In genomic region chr1:247456914-247457638, GRCh38 we compare ENCODE assay signal across 18 cellular contexts. TPM values are rescaled to one million over a fixed set of nuclear protein-coding genes. Genes with fewer than 3 reads are reported as not detected.
A peak's percentile ranks its signal among the peaks of the same experiment; 100 is the strongest.
DNase-seq lines count a peak whose midpoint lies in the region; ATAC-seq and TF ChIP-seq lines count a peak whose summit lies in the region.
"Had no signal": no experiment of that assay in that cellular context is flagged by ENCODE, and none has a peak within 500 bp of the region (broad histone marks: within the 10 kb centered on the region; RNA-seq: fewer than 3 reads in every experiment).

No MANE protein-coding gene starts in this region.

- H3K36me3 Mint-ChIP-seq in CD14-positive monocyte, result peaks cover 1 to 5% of the 10 kb centered on the region in 2 donors
- H3K36me3 Mint-ChIP-seq in activated naive CD8-positive, alpha-beta T cell treated with anti-CD3 and anti-CD28 coated beads, Interleukin-2, amount 10 ng/mL, durations not matched to agents 7 days and 5 days, result no peaks in the 10 kb centered on the region
- no peaks in the 10 kb centered on the region for H3K36me3 Mint-ChIP-seq in natural killer cell treated with Interleukin-12 subunit alpha and Interleukin-12 subunit beta and Interleukin-15 and Interleukin-18, amount 100 ng/mL, for 72 hours
- H3K36me3 Mint-ChIP-seq: brain had no signal

- H3K27me3 Mint-ChIP-seq in CD14-positive monocyte (ENCODE audit: low read depth in 3 of 3), result peaks cover 0 to 5% (median 1%) of the 10 kb centered on the region in 3 donors
- H3K27me3 Mint-ChIP-seq in activated naive CD8-positive, alpha-beta T cell treated with anti-CD3 and anti-CD28 coated beads, Interleukin-2, amount 10 ng/mL, durations not matched to agents 7 days and 5 days, result peaks cover 4% of the 10 kb centered on the region
- peaks cover 31 to 46% of the 10 kb centered on the region in 2 donors for H3K27me3 Mint-ChIP-seq in natural killer cell treated with Interleukin-12 subunit alpha and Interleukin-12 subunit beta and Interleukin-15 and Interleukin-18, amount 100 ng/mL, for 72 hours

- intact Hi-C loops in CD14-positive monocyte (cut with micrococcal nuclease), result no loop called here

- H3K79me2 ChIP-seq in osteoblast (ENCODE audit: insufficient read depth, low read length), result no peaks in the 10 kb centered on the region

- no peak overlapping the region for H3K4me2 ChIP-seq in osteoblast (ENCODE audit: insufficient read depth, low read length)
- H3K4me2 ChIP-seq: smooth muscle cell had no signal

- H3K4me3 Mint-ChIP-seq in CD14-positive monocyte, result peak overlapping the region; percentile 16 to 71
- H3K4me3 Mint-ChIP-seq in activated naive CD8-positive, alpha-beta T cell treated with anti-CD3 and anti-CD28 coated beads, Interleukin-2, amount 10 ng/mL, durations not matched to agents 7 days and 5 days, result peak overlapping the region; percentile 49
- peak overlapping the region; percentile 32 for H3K4me3 Mint-ChIP-seq in natural killer cell treated with Interleukin-12 subunit alpha and Interleukin-12 subunit beta and Interleukin-15 and Interleukin-18, amount 100 ng/mL, for 72 hours
- H3K4me3 Mint-ChIP-seq: brain had no signal

- H3K36me3 ChIP-seq in suprapubic skin, result no peaks in the 10 kb centered on the region
- H3K36me3 ChIP-seq in osteoblast (ENCODE audit: insufficient read depth, low read length), result no peaks in the 10 kb centered on the region
- H3K36me3 ChIP-seq: BE2C, MG63 had no signal

- peaks cover 48% of the 10 kb centered on the region for H3K4me1 Mint-ChIP-seq in CD14-positive monocyte
- peaks cover 14% of the 10 kb centered on the region for H3K4me1 Mint-ChIP-seq in activated naive CD8-positive, alpha-beta T cell treated with anti-CD3 and anti-CD28 coated beads, Interleukin-2, amount 10 ng/mL, durations not matched to agents 7 days and 5 days
- peaks cover 6 to 10% of the 10 kb centered on the region in 2 donors for H3K4me1 Mint-ChIP-seq in natural killer cell treated with Interleukin-12 subunit alpha and Interleukin-12 subunit beta and Interleukin-15 and Interleukin-18, amount 100 ng/mL, for 72 hours (ENCODE audit: low read depth in 2 of 2)

- TF ChIP-seq CTCF in CD14-positive monocyte (IDR thresholded peaks at IDR 0.05) (no peak), suprapubic skin (IDR thresholded peaks at IDR 0.05) (no peak), osteoblast (IDR thresholded peaks at IDR 0.05; ENCODE audit: extremely low read depth, low read depth, low read length) (no peak)

- ATAC-seq in activated naive CD8-positive, alpha-beta T cell treated with anti-CD3 and anti-CD28 coated beads, Interleukin-2, amount 10 ng/mL, durations not matched to agents 7 days and 5 days (ENCODE audit: low read depth), result peak; percentile 87
- ATAC-seq in natural killer cell treated with Interleukin-12 subunit alpha and Interleukin-12 subunit beta and Interleukin-15 and Interleukin-18, amount 100 ng/mL, for 72 hours, result peak; percentile 73 to 79
- ATAC-seq in GM18873 (IDR thresholded peaks at IDR 0.05; ENCODE audit: low FRiP score, unreplicated experiment), result no peak

- POLR2A ChIA-PET in activated naive CD8-positive, alpha-beta T cell treated with anti-CD3 and anti-CD28 coated beads, Interleukin-2, amount 10 ng/mL, durations not matched to agents 7 days and 5 days (lab: Charles Lee), result no interaction called here

- H4K20me1 ChIP-seq in osteoblast (ENCODE audit: insufficient read depth, low read length), result no peaks in the 10 kb centered on the region

- H3K9me3 Mint-ChIP-seq in CD14-positive monocyte, result peaks cover 0 to 3% (median 0%) of the 10 kb centered on the region in 7 donors
- H3K9me3 Mint-ChIP-seq in activated naive CD8-positive, alpha-beta T cell treated with anti-CD3 and anti-CD28 coated beads, Interleukin-2, amount 10 ng/mL, durations not matched to agents 7 days and 5 days, result no peaks in the 10 kb centered on the region
- H3K9me3 Mint-ChIP-seq in natural killer cell treated with Interleukin-12 subunit alpha and Interleukin-12 subunit beta and Interleukin-15 and Interleukin-18, amount 100 ng/mL, for 72 hours, result no peaks in the 10 kb centered on the region
- H3K9me3 Mint-ChIP-seq: activated T-helper 2 cell treated with anti-CD3 and anti-CD28 coated beads, Interferon-gamma antibody, Interleukin-2, Interleukin-4, amounts not matched to agents 10 μg/mL and 5 μg/mL and 100 μg/mL, durations not matched to agents 14 hours and 24 hours and 36 hours had no signal

- H2AFZ ChIP-seq in osteoblast (ENCODE audit: low read length), result no peak overlapping the region

- peak overlapping the region; percentile 79 to 93 (median 88) for H3K27ac Mint-ChIP-seq in CD14-positive monocyte
- H3K27ac Mint-ChIP-seq in activated naive CD8-positive, alpha-beta T cell treated with anti-CD3 and anti-CD28 coated beads, Interleukin-2, amount 10 ng/mL, durations not matched to agents 7 days and 5 days, result peak overlapping the region; percentile 39
- no peak overlapping the region for H3K27ac Mint-ChIP-seq in natural killer cell treated with Interleukin-12 subunit alpha and Interleukin-12 subunit beta and Interleukin-15 and Interleukin-18, amount 100 ng/mL, for 72 hours
- H3K27ac Mint-ChIP-seq: activated T-helper 2 cell treated with anti-CD3 and anti-CD28 coated beads, Interferon-gamma antibody, Interleukin-2, Interleukin-4, amounts not matched to agents 10 μg/mL and 5 μg/mL and 100 μg/mL, durations not matched to agents 14 hours and 24 hours and 36 hours had no signal

- no peak overlapping the region for H3K27ac ChIP-seq in suprapubic skin
- H3K27ac ChIP-seq in osteoblast (ENCODE audit: low read depth, low read length), result no peak overlapping the region
- H3K27ac ChIP-seq: VCaP had no signal

- TF ChIP-seq POLR2A in suprapubic skin (IDR thresholded peaks at IDR 0.05), result no peak

- H3K27me3 ChIP-seq in suprapubic skin, result peaks cover 11% of the 10 kb centered on the region
- H3K27me3 ChIP-seq in osteoblast (ENCODE audit: insufficient read depth, low read length), result no peaks in the 10 kb centered on the region
- H3K27me3 ChIP-seq: BE2C, MG63 had no signal

- H3K9me3 ChIP-seq in suprapubic skin, result no peaks in the 10 kb centered on the region
- no peaks in the 10 kb centered on the region for H3K9me3 ChIP-seq in osteoblast (ENCODE audit: low read depth, low read length)
- H3K9me3 ChIP-seq: BE2C, MG63 had no signal

- H3K4me1 ChIP-seq in suprapubic skin (peaks cover 4% of the 10 kb centered on the region), osteoblast (ENCODE audit: insufficient read depth, low read length) (no peaks in the 10 kb centered on the region)
- H3K4me1 ChIP-seq: BE2C had no signal

- DNase-seq in CD14-positive monocyte (ENCODE audit: low spot score) (peak; percentile 78), ELR (ENCODE audit: low read depth) (peak; percentile 21), suprapubic skin (ENCODE audit: low spot score in 2 of 2) (no peak), osteoblast (ENCODE audit: insufficient read length, low spot score, missing footprints) (no peak), NCI-H1105 (lab: John Stamatoyannopoulos, UW) (no peak)
- peak; percentile 30 for DNase-seq in activated naive CD8-positive, alpha-beta T cell treated with anti-CD3 and anti-CD28 coated beads, Interleukin-2, amount 10 ng/mL, durations not matched to agents 7 days and 5 days
- no peak for DNase-seq in natural killer cell treated with Interleukin-12 subunit alpha and Interleukin-12 subunit beta and Interleukin-15 and Interleukin-18, amount 100 ng/mL, for 72 hours (ENCODE audit: low spot score)
- DNase-seq: BE2C, EL, MG63, SHP77 treated with DMSO at 0.1 percent for 48 hours had no signal

- no peak for TF ChIP-seq EP300 in suprapubic skin (IDR thresholded peaks at IDR 0.05)

- WGBS in suprapubic skin, result 62% methylated on average over 16 of the region's 16 CpGs

- H3K4me3 ChIP-seq in suprapubic skin, result no peak overlapping the region
- no peak overlapping the region for H3K4me3 ChIP-seq in osteoblast (ENCODE audit: insufficient read depth, low read length)
- H3K4me3 ChIP-seq: lung, MG63, smooth muscle cell had no signal

RNA-seq across cellular contexts. Expression of gene OR2B11, which starts 0.8 kb away (rescaled TPM):
- polyA plus RNA-seq in CD14-positive monocyte, result under 1 TPM; 0.09 to 0.21 TPM
- total RNA-seq in activated naive CD8-positive, alpha-beta T cell treated with anti-CD3 and anti-CD28 coated beads, Interleukin-2, amount 10 ng/mL, durations not matched to agents 7 days and 5 days, result not detected
- total RNA-seq in natural killer cell treated with Interleukin-12 subunit alpha and Interleukin-12 subunit beta and Interleukin-15 and Interleukin-18, amount 100 ng/mL, for 72 hours, result not detected
- total RNA-seq in suprapubic skin, result not detected
- not detected in 2 replicates for total RNA-seq in osteoblast
- total RNA-seq: activated T-helper 2 cell treated with anti-CD3 and anti-CD28 coated beads, Interferon-gamma antibody, Interleukin-2, Interleukin-4, amounts not matched to agents 10 μg/mL and 5 μg/mL and 100 μg/mL, durations not matched to agents 14 hours and 24 hours and 36 hours; HT-29; lung; smooth muscle cell had no signal
- polyA plus RNA-seq: smooth muscle cell had no signal

RNA-seq across cellular contexts. Expression of gene NLRP3, which starts 41.1 kb away (rescaled TPM):
- polyA plus RNA-seq in CD14-positive monocyte, result 10 to 100 TPM; 56.2 to 61.9 TPM
- total RNA-seq in activated naive CD8-positive, alpha-beta T cell treated with anti-CD3 and anti-CD28 coated beads, Interleukin-2, amount 10 ng/mL, durations not matched to agents 7 days and 5 days, result 1 to 10 TPM; 7.0 to 8.9 TPM
- total RNA-seq in natural killer cell treated with Interleukin-12 subunit alpha and Interleukin-12 subunit beta and Interleukin-15 and Interleukin-18, amount 100 ng/mL, for 72 hours, result 1 to 10 TPM; 2.3 to 3.5 TPM
- total RNA-seq in suprapubic skin (1 to 10 TPM in 3 of 4 donors, under 1 TPM in 1; 0.87 to 1.6 (median 1.3) TPM), osteoblast (0.36 and 0.59 TPM in 2 replicates)

Comparison
In these comparisons a context has a peak if more than half of its experiments do, and no peak if none do; other contexts are left out.
1. DNase-seq: peak in CD14-positive monocyte (single experiment), ELR (single experiment) and activated naive CD8-positive, alpha-beta T cell treated with anti-CD3 and anti-CD28 coated beads, Interleukin-2, amount 10 ng/mL, durations not matched to agents 7 days and 5 days (single experiment); none in natural killer cell treated with Interleukin-12 subunit alpha and Interleukin-12 subunit beta and Interleukin-15 and Interleukin-18, amount 100 ng/mL, for 72 hours (single experiment), suprapubic skin (0 of 2), osteoblast (single experiment) and NCI-H1105 (single experiment).
2. H3K27ac Mint-ChIP-seq: peak in CD14-positive monocyte (7 of 7) and activated naive CD8-positive, alpha-beta T cell treated with anti-CD3 and anti-CD28 coated beads, Interleukin-2, amount 10 ng/mL, durations not matched to agents 7 days and 5 days (single experiment); none in natural killer cell treated with Interleukin-12 subunit alpha and Interleukin-12 subunit beta and Interleukin-15 and Interleukin-18, amount 100 ng/mL, for 72 hours (0 of 2).
3. Peak in every context shown above with its lines, with median percentiles within 50 percentile points of each other: H3K4me3 Mint-ChIP-seq.